1 cellular context compared by ENCODE assay signal in genomic region chr5:75236322-75237316, GRCh38.
TF ChIP-seq lines count a peak whose summit lies in the region.

A gene with protein sequence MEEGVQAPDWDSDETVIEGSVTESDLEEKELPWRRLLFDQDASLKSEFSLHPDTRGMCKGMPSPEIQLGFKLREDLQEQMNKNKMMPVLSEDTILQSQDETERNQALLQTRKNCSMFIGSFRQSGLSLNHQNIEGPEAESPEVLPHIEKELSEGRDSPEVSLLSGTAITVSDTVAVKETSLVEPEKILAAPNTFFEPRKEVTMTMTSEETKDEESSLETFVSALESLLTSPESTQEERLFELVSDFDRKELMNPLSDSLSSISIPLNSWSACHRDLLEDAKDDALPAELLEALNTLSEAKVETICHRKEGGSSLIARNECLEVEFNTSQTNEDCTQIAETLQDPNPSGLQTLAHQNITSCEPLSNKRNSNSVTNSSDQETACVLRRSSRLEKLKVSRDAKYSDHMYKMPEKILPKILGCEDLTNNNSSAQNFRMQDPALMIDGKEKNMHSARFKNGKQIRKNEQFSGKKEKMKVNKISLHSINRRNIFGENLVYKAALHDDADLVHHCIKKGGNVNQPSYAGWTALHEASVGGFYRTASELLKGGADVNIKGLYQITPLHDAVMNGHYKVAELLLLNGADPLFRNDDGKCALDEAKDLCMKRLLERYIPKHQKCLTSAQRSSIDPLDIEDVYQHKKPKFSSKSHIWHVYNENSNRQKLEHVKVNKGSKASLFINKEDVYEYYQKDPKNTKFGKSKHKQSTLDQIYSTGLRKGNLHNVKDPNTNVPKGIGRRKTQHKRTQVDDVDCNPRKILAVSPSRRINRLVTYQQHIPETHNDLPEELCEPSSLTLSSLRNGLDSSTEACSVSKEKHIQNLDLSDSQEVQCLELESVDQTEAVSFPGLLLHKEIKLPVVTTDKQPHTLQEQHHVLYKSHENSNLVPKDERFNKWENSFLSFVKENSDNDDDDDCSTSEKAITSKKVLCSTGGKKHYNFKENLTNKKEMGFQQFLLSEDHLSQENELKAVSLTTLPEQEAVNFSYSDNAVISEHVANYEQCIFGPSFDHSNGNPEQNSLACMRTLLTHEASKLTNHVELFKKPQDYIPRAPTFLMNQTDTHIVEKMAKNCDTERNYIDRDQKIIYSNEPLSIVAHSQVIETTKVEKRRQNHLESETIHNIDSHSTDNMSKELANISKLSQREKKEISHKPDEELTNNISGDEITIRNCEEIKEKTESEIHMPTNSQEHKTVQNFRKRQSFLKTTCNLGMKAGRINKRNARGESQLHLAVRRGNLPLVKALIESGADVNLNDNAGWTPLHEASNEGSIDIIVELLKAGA (N-terminal part only) (minus strand): TSS chr5:75236878. CDS start chr5:75236686, 192 bp downstream.

TF ChIP-seq in HEK293, 187 proteins besides CTCF, POLR2A, EP300 and RAD21 (continued from another document and continues in another):
- TF ChIP-seq PRDM10 (tag by site-specific recombination; IDR thresholded peaks at IDR 0.05) = no peak
- no peak for TF ChIP-seq ZNF26 (tag by site-specific recombination; IDR thresholded peaks at IDR 0.05)
- no peak for TF ChIP-seq ZNF23 (tag by site-specific recombination; IDR thresholded peaks at IDR 0.05; ENCODE audit: borderline replicate concordance)
- TF ChIP-seq, protein P1, sequence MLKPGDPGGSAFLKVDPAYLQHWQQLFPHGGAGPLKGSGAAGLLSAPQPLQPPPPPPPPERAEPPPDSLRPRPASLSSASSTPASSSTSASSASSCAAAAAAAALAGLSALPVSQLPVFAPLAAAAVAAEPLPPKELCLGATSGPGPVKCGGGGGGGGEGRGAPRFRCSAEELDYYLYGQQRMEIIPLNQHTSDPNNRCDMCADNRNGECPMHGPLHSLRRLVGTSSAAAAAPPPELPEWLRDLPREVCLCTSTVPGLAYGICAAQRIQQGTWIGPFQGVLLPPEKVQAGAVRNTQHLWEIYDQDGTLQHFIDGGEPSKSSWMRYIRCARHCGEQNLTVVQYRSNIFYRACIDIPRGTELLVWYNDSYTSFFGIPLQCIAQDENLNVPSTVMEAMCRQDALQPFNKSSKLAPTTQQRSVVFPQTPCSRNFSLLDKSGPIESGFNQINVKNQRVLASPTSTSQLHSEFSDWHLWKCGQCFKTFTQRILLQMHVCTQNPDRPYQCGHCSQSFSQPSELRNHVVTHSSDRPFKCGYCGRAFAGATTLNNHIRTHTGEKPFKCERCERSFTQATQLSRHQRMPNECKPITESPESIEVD (tag by site-specific recombination; IDR thresholded peaks at IDR 0.05) = no peak
- TF ChIP-seq, protein P2, sequence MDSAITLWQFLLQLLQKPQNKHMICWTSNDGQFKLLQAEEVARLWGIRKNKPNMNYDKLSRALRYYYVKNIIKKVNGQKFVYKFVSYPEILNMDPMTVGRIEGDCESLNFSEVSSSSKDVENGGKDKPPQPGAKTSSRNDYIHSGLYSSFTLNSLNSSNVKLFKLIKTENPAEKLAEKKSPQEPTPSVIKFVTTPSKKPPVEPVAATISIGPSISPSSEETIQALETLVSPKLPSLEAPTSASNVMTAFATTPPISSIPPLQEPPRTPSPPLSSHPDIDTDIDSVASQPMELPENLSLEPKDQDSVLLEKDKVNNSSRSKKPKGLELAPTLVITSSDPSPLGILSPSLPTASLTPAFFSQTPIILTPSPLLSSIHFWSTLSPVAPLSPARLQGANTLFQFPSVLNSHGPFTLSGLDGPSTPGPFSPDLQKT (IDR thresholded peaks at IDR 0.05; ENCODE audit: borderline replicate concordance, low read depth, low read length) = peak; percentile 79; the same call in 1 of the 2 replicates
- TF ChIP-seq KLF9 (tag by site-specific recombination; IDR thresholded peaks at IDR 0.05; ENCODE audit: low read depth) = peak; percentile 69; the same call in 1 of the 2 replicates
- no peak for TF ChIP-seq ZNF391 (tag by site-specific recombination; IDR thresholded peaks at IDR 0.05; ENCODE audit: borderline replicate concordance, low read depth)
- no peak for TF ChIP-seq ZNF555 (tag by site-specific recombination; conservative IDR thresholded peaks at IDR 0.05)
- TF ChIP-seq ZBTB1 (tag by site-specific recombination; IDR thresholded peaks at IDR 0.05) = no peak
- TF ChIP-seq, protein P3, sequence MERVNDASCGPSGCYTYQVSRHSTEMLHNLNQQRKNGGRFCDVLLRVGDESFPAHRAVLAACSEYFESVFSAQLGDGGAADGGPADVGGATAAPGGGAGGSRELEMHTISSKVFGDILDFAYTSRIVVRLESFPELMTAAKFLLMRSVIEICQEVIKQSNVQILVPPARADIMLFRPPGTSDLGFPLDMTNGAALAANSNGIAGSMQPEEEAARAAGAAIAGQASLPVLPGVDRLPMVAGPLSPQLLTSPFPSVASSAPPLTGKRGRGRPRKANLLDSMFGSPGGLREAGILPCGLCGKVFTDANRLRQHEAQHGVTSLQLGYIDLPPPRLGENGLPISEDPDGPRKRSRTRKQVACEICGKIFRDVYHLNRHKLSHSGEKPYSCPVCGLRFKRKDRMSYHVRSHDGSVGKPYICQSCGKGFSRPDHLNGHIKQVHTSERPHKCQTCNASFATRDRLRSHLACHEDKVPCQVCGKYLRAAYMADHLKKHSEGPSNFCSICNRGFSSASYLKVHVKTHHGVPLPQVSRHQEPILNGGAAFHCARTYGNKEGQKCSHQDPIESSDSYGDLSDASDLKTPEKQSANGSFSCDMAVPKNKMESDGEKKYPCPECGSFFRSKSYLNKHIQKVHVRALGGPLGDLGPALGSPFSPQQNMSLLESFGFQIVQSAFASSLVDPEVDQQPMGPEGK (tag by site-specific recombination; IDR thresholded peaks at IDR 0.05) = no peak
- no peak for TF ChIP-seq REPIN1 (tag by site-specific recombination; IDR thresholded peaks at IDR 0.05; ENCODE audit: low read depth)
- no peak for TF ChIP-seq BCL11B (tag by site-specific recombination; IDR thresholded peaks at IDR 0.05; ENCODE audit: low read depth)
- no peak for TF ChIP-seq TCF7L2 (IDR thresholded peaks at IDR 0.05; ENCODE audit: borderline replicate concordance, low read depth, low read length)
- TF ChIP-seq MEIS1 (CRISPR knock-in tag; IDR thresholded peaks at IDR 0.05; ENCODE audit: borderline replicate concordance) = no peak
- no peak for TF ChIP-seq ZNF24 (tag by site-specific recombination; IDR thresholded peaks at IDR 0.05)
- TF ChIP-seq ZEB2 (tag by site-specific recombination; IDR thresholded peaks at IDR 0.05) = peak; percentile 66; the same call in 1 of the 2 replicates
- TF ChIP-seq, protein P4, sequence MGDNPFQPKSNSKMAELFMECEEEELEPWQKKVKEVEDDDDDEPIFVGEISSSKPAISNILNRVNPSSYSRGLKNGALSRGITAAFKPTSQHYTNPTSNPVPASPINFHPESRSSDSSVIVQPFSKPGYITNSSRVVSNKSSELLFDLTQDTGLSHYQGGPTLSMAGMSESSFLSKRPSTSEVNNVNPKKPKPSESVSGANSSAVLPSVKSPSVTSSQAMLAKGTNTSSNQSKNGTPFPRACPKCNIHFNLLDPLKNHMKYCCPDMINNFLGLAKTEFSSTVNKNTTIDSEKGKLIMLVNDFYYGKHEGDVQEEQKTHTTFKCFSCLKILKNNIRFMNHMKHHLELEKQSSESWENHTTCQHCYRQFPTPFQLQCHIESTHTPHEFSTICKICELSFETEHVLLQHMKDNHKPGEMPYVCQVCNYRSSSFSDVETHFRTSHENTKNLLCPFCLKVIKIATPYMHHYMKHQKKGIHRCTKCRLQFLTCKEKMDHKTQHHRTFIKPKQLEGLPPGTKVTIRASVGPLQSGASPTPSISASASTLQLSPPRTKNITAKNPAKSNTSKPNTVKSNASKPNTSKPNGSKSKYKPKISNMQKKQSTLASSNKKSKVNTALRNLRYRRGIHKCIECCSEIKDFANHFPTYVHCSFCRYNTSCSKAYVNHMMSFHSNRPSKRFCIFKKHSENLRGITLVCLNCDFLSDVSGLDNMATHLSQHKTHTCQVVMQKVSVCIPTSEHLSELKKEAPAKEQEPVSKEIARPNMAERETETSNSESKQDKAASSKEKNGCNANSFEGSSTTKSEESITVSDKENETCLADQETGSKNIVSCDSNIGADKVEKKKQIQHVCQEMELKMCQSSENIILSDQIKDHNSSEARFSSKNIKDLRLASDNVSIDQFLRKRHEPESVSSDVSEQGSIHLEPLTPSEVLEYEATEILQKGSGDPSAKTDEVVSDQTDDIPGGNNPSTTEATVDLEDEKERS (tag by site-specific recombination; IDR thresholded peaks at IDR 0.05) = no peak
- no peak for TF ChIP-seq ZNF274 (IDR thresholded peaks at IDR 0.05; ENCODE audit: low read length)
- TF ChIP-seq ZNF274 (tag by site-specific recombination; IDR thresholded peaks at IDR 0.05; ENCODE audit: borderline replicate concordance) = no peak
- TF ChIP-seq, protein P5, sequence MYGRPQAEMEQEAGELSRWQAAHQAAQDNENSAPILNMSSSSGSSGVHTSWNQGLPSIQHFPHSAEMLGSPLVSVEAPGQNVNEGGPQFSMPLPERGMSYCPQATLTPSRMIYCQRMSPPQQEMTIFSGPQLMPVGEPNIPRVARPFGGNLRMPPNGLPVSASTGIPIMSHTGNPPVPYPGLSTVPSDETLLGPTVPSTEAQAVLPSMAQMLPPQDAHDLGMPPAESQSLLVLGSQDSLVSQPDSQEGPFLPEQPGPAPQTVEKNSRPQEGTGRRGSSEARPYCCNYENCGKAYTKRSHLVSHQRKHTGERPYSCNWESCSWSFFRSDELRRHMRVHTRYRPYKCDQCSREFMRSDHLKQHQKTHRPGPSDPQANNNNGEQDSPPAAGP (tag by site-specific recombination; IDR thresholded peaks at IDR 0.05) = no peak
- peak; percentile 83 for TF ChIP-seq ZNF335 (tag by site-specific recombination; conservative IDR thresholded peaks at IDR 0.05)
- no peak for TF ChIP-seq ZNF704 (tag by site-specific recombination; IDR thresholded peaks at IDR 0.05)
- TF ChIP-seq, protein P6, sequence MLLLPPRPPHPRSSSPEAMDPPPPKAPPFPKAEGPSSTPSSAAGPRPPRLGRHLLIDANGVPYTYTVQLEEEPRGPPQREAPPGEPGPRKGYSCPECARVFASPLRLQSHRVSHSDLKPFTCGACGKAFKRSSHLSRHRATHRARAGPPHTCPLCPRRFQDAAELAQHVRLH (tag by site-specific recombination; IDR thresholded peaks at IDR 0.05) = 0 out of 2 replicates have a peak, but pooled peaks have one; percentile 53
- no peak for TF ChIP-seq ZNF677 (tag by site-specific recombination; IDR thresholded peaks at IDR 0.05)
- TF ChIP-seq, protein P7, sequence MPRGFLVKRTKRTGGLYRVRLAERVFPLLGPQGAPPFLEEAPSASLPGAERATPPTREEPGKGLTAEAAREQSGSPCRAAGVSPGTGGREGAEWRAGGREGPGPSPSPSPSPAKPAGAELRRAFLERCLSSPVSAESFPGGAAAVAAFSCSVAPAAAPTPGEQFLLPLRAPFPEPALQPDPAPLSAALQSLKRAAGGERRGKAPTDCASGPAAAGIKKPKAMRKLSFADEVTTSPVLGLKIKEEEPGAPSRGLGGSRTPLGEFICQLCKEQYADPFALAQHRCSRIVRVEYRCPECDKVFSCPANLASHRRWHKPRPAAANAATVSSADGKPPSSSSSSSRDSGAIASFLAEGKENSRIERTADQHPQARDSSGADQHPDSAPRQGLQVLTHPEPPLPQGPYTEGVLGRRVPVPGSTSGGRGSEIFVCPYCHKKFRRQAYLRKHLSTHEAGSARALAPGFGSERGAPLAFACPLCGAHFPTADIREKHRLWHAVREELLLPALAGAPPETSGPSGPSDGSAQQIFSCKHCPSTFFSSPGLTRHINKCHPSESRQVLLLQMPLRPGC (tag by site-specific recombination; IDR thresholded peaks at IDR 0.05) = 0 out of 2 replicates have a peak, but pooled peaks have one; percentile 24
- no peak for TF ChIP-seq ZNF624 (tag by site-specific recombination; IDR thresholded peaks at IDR 0.05)
- no peak for TF ChIP-seq ZNF621 (tag by site-specific recombination; IDR thresholded peaks at IDR 0.05)
- TF ChIP-seq ZNF223 (tag by site-specific recombination; IDR thresholded peaks at IDR 0.05) = no peak
- TF ChIP-seq EGR2 (tag by site-specific recombination; IDR thresholded peaks at IDR 0.05; ENCODE audit: low read depth) = no peak
- no peak for TF ChIP-seq ZNF623 (tag by site-specific recombination; IDR thresholded peaks at IDR 0.05)
